ENCODE assay signal across 13 cellular contexts in the genomic region with DNA sequence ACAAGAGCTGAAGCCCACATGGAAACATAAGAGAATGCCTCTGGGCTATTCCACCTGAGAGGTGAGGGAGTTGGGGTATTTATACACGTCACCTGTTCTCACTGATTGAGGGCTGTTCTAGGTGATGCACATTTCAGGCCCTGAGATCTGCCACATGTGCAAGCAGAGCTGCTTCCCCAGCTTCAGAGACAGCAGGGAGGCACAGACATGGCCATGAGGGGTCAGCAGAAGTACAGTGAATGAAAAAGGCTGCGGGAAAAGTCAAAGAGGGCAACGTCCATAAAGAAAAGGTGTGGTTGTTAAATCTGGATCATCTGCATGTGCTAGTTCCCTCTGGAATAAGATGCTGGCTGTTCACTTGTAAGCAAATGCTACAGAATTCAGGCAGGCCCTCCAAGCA.
DNase-seq lines count a peak whose midpoint lies in the region; ATAC-seq and TF ChIP-seq lines count a peak whose summit lies in the region.
"Had no signal": no experiment of that assay in that cellular context is flagged by ENCODE, and none has a peak within 500 bp of the region (broad histone marks: within the 10 kb centered on the region; RNA-seq: fewer than 3 reads in every experiment).

No MANE protein-coding gene starts in this region.

- in situ Hi-C loops in Caki2 (cut with HindIII; ENCODE audit: low pct_unique_long_range_greater_than_20kb, low sequenced_read_pairs), result no loop called here

- no peaks in the 10 kb centered on the region for H3K9me3 ChIP-seq in OCI-LY3 (ENCODE audit: insufficient read depth, low read length)
- H3K9me3 ChIP-seq: esophagus muscularis mucosa had no signal

- ATAC-seq in HG03565 (IDR thresholded peaks at IDR 0.05; ENCODE audit: unreplicated experiment), result no peak

- TF ChIP-seq CTCF in GM12864 (IDR thresholded peaks at IDR 0.05; ENCODE audit: low read depth, low read length, missing control alignments) (peak; percentile 17), OCI-LY3 (IDR thresholded peaks at IDR 0.05; ENCODE audit: low read depth, low read length) (peak; percentile 52), osteocyte (IDR thresholded peaks at IDR 0.05) (no peak)

- DNase-seq in Caki2 (ENCODE audit: low read depth) (peak; percentile 37), GM12864 (ENCODE audit: low read depth) (no peak), globus pallidus (ENCODE audit: low spot score) (peak; percentile 35), osteocyte (ENCODE audit: extremely low spot score, unreplicated experiment) (no peak)
- DNase-seq in activated CD4-positive, alpha-beta T cell treated with anti-CD3 and anti-CD28 coated beads, Interleukin-2, amount 50 U/mL, for 48 hours, result no peak
- DNase-seq: activated naive CD8-positive, alpha-beta T cell treated with anti-CD3 and anti-CD28 coated beads, Interleukin-2, amount 10 ng/mL, durations not matched to agents 7 days and 5 days; mesenchymal stem cell; NCI-H446; stimulated activated CD4-positive, alpha-beta T cell treated with anti-CD3 and anti-CD28 coated beads, Interleukin-12 subunit alpha, Interleukin-12 subunit beta, amount 100 ng/mL, for 4 hours had no signal

- H3K27me3 Mint-ChIP-seq in osteocyte (ENCODE audit: unreplicated experiment), result no peaks in the 10 kb centered on the region

- no peaks in the 10 kb centered on the region for H3K79me2 ChIP-seq in OCI-LY3 (ENCODE audit: low read length)

- H4K20me1 ChIP-seq in OCI-LY3 (ENCODE audit: insufficient read depth, low read length), result no peaks in the 10 kb centered on the region

- no peak overlapping the region for H3K9ac ChIP-seq in OCI-LY3 (ENCODE audit: low read length)

- H3K4me3 ChIP-seq in GM12864 (ENCODE audit: low read depth, low read length) (no peak overlapping the region), OCI-LY3 (ENCODE audit: low read length) (no peak overlapping the region)
- H3K4me3 ChIP-seq: esophagus muscularis mucosa had no signal

- no peak overlapping the region for H3K27ac ChIP-seq in OCI-LY3 (ENCODE audit: low read length)
- H3K27ac ChIP-seq: esophagus muscularis mucosa had no signal

- peaks cover 8% of the 10 kb centered on the region for H3K9me3 Mint-ChIP-seq in osteocyte (ENCODE audit: unreplicated experiment)
- H3K9me3 Mint-ChIP-seq: activated naive CD8-positive, alpha-beta T cell treated with anti-CD3 and anti-CD28 coated beads, Interleukin-2, amount 10 ng/mL, durations not matched to agents 7 days and 5 days; central memory CD8-positive, alpha-beta T cell had no signal

- H3K4me3 Mint-ChIP-seq in osteocyte (ENCODE audit: unreplicated experiment), result no peak overlapping the region
- H3K4me3 Mint-ChIP-seq: activated naive CD8-positive, alpha-beta T cell treated with anti-CD3 and anti-CD28 coated beads, Interleukin-2, amount 10 ng/mL, durations not matched to agents 7 days and 5 days; central memory CD8-positive, alpha-beta T cell had no signal

- H3K27me3 ChIP-seq in OCI-LY3 (ENCODE audit: low read depth, low read length), result peaks cover 25% of the 10 kb centered on the region

- no peaks in the 10 kb centered on the region for H3K36me3 Mint-ChIP-seq in osteocyte (ENCODE audit: unreplicated experiment)
- H3K36me3 Mint-ChIP-seq: activated naive CD8-positive, alpha-beta T cell treated with anti-CD3 and anti-CD28 coated beads, Interleukin-2, amount 10 ng/mL, durations not matched to agents 7 days and 5 days had no signal

- H3K4me1 Mint-ChIP-seq in osteocyte (ENCODE audit: unreplicated experiment), result no peaks in the 10 kb centered on the region
- H3K4me1 Mint-ChIP-seq: activated naive CD8-positive, alpha-beta T cell treated with anti-CD3 and anti-CD28 coated beads, Interleukin-2, amount 10 ng/mL, durations not matched to agents 7 days and 5 days; central memory CD8-positive, alpha-beta T cell had no signal

- H3K27ac Mint-ChIP-seq in osteocyte (ENCODE audit: unreplicated experiment), result no peak overlapping the region
- H3K27ac Mint-ChIP-seq: activated naive CD8-positive, alpha-beta T cell treated with anti-CD3 and anti-CD28 coated beads, Interleukin-2, amount 10 ng/mL, durations not matched to agents 7 days and 5 days had no signal

- no peak overlapping the region for H2AFZ ChIP-seq in OCI-LY3 (ENCODE audit: low read depth, low read length)

- H3K4me1 ChIP-seq in OCI-LY3 (ENCODE audit: low read length), result peaks cover 15% of the 10 kb centered on the region
- H3K4me1 ChIP-seq: esophagus muscularis mucosa had no signal

- H3K4me2 ChIP-seq in OCI-LY3 (ENCODE audit: low read length), result no peak overlapping the region

- no peaks in the 10 kb centered on the region for H3K36me3 ChIP-seq in OCI-LY3 (replicated peaks; ENCODE audit: low read depth, low read length)
- H3K36me3 ChIP-seq: esophagus muscularis mucosa had no signal

Comparison
In these comparisons a context has a peak if more than half of its experiments do, and no peak if none do; other contexts are left out.
1. DNase-seq: peak in Caki2 (single experiment) and globus pallidus (single experiment); none in GM12864 (single experiment), osteocyte (single experiment) and activated CD4-positive, alpha-beta T cell treated with anti-CD3 and anti-CD28 coated beads, Interleukin-2, amount 50 U/mL, for 48 hours (0 of 2).